ENCODE assay signal across 9 cellular contexts in the genomic region with DNA sequence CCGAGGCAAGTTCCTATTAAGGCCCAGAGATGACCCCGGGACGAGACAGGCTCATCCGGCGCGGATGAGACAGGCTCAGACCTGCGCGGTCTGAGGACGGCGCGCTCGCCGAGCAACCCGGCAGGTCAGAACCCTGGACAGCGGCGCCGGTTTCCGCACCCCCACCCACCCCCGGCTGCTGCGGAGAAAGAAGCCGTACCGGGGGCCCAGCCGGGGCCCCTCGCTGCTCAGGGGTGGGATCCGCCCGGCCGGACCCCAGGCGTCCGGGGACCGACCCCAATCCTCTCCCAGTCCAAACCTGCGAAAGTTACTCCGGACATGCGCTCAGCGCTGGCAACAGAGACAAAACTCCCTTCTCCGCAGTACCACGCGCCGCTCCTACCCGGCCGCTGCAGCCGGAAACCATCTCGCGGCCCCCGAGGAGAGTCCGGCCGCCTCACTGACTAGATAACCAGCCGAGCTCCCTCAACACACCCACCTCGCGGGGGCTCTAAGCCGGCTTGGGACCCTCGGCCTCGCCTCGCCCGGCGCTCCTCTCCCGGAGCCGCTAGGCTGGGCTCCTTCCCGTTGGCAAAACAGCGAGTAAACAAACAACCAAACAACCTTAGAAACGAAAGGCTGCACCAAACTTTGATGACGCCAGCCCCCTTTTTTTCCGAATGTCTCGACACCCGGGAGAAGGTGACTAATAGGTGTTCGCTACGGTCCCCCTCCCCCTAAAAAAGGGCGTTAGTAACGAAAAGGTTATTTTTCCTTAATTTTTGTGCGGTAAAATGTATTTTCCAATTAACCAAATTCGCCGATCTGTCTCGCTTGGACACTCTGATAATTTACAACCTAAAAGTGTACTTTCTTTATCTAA. TPM values are rescaled to one million over a fixed set of nuclear protein-coding genes. Genes with fewer than 3 reads are reported as not detected.
DNase-seq lines count a peak whose midpoint lies in the region; ATAC-seq and TF ChIP-seq lines count a peak whose summit lies in the region.
"Had no signal": no experiment of that assay in that cellular context is flagged by ENCODE, and none has a peak within 500 bp of the region (broad histone marks: within the 10 kb centered on the region; RNA-seq: fewer than 3 reads in every experiment).

No MANE protein-coding gene starts in this region.

- TF ChIP-seq CTCF in nephron (IDR thresholded peaks at IDR 0.05; ENCODE audit: unreplicated experiment in 3 of 3) (no peak), type B pancreatic cell (conservative IDR thresholded peaks at IDR 0.05) (no peak), MM.1S (IDR thresholded peaks at IDR 0.05; ENCODE audit: low read length) (no peak)

- H3K9ac ChIP-seq in MM.1S (ENCODE audit: low read length), result no peak overlapping the region

- H2AFZ ChIP-seq in MM.1S (ENCODE audit: low read length), result no peak overlapping the region

- no peaks in the 10 kb centered on the region for H3K36me3 ChIP-seq in MM.1S (replicated peaks; ENCODE audit: insufficient read depth, low read length)

- peaks cover 87% of the 10 kb centered on the region for H3K27me3 Mint-ChIP-seq in activated T-cell treated with anti-CD3 and anti-CD28 coated beads, Interleukin-2, amount 50 U/mL, for 24 hours
- H3K27me3 Mint-ChIP-seq in nephron (ENCODE audit: low read depth), result peaks cover 99% of the 10 kb centered on the region
- peaks cover 95% of the 10 kb centered on the region for H3K27me3 Mint-ChIP-seq in type B pancreatic cell

- H3K4me1 ChIP-seq in MM.1S (ENCODE audit: low read length), result no peaks in the 10 kb centered on the region

- no peak overlapping the region for H3K4me3 ChIP-seq in MM.1S (ENCODE audit: low read length)
- H3K4me3 ChIP-seq: SK-N-MC had no signal

- H3K27ac ChIP-seq in MM.1S (ENCODE audit: low read length), result no peak overlapping the region
- H3K27ac ChIP-seq: SK-N-MC had no signal

- peak; percentile 77 for ATAC-seq in GM19025 (IDR thresholded peaks at IDR 0.05; ENCODE audit: low read depth, unreplicated experiment)

- H3K79me2 ChIP-seq in MM.1S (ENCODE audit: low read length), result no peaks in the 10 kb centered on the region

- no peaks in the 10 kb centered on the region for H3F3A ChIP-seq in MM.1S (ENCODE audit: insufficient read depth, low read length)

- peak; percentile 61 for DNase-seq in KBM-7
- DNase-seq in activated T-cell treated with anti-CD3 and anti-CD28 coated beads, Interleukin-2, amount 50 U/mL, for 24 hours, result peak; percentile 72
- peak; percentile 10 for DNase-seq in fibroblast of peridontal ligament (ENCODE audit: extremely low read depth)
- peak; percentile 77 for DNase-seq in type B pancreatic cell (ENCODE audit: extremely low spot score, unreplicated experiment)
- no peak for DNase-seq in AML-193 (lab: John Stamatoyannopoulos, UW)
- DNase-seq in MM.1S, result no peak

- H3K27me3 ChIP-seq in MM.1S (replicated peaks; ENCODE audit: insufficient read depth, low read length), result peaks cover 6% of the 10 kb centered on the region; the same call in 1 of the 2 replicates

- H3K27ac Mint-ChIP-seq in activated T-cell treated with anti-CD3 and anti-CD28 coated beads, Interleukin-2, amount 50 U/mL, for 24 hours, result no peak overlapping the region
- no peak overlapping the region for H3K27ac Mint-ChIP-seq in nephron
- no peak overlapping the region for H3K27ac Mint-ChIP-seq in type B pancreatic cell

- H3K9me3 ChIP-seq in MM.1S (replicated peaks; ENCODE audit: insufficient read depth, low read length), result no peaks in the 10 kb centered on the region

- in situ Hi-C loops in KBM-7 (cut with MboI; ENCODE audit: low pct_unique_long_range_greater_than_20kb, low sequenced_read_pairs), result no loop called here

- no peak overlapping the region for H3K4me2 ChIP-seq in MM.1S (ENCODE audit: low read depth, low read length)

- H3K36me3 Mint-ChIP-seq in activated T-cell treated with anti-CD3 and anti-CD28 coated beads, Interleukin-2, amount 50 U/mL, for 24 hours (ENCODE audit: low read depth), result no peaks in the 10 kb centered on the region
- H3K36me3 Mint-ChIP-seq in nephron (ENCODE audit: low read depth), result no peaks in the 10 kb centered on the region
- H3K36me3 Mint-ChIP-seq in type B pancreatic cell, result no peaks in the 10 kb centered on the region

- no peaks in the 10 kb centered on the region for H4K20me1 ChIP-seq in MM.1S (ENCODE audit: insufficient read depth, low read length)

- peaks cover 23% of the 10 kb centered on the region for H3K4me1 Mint-ChIP-seq in activated T-cell treated with anti-CD3 and anti-CD28 coated beads, Interleukin-2, amount 50 U/mL, for 24 hours (ENCODE audit: low read depth)
- peaks cover 6% of the 10 kb centered on the region for H3K4me1 Mint-ChIP-seq in nephron
- no peaks in the 10 kb centered on the region for H3K4me1 Mint-ChIP-seq in type B pancreatic cell (ENCODE audit: unreplicated experiment)

- peak overlapping the region; percentile 59 for H3K4me3 Mint-ChIP-seq in activated T-cell treated with anti-CD3 and anti-CD28 coated beads, Interleukin-2, amount 50 U/mL, for 24 hours
- peak overlapping the region; percentile 55 to 76 (median 71) for H3K4me3 Mint-ChIP-seq in nephron
- H3K4me3 Mint-ChIP-seq in type B pancreatic cell, result peak overlapping the region; percentile 74

- H3K9me3 Mint-ChIP-seq in activated T-cell treated with anti-CD3 and anti-CD28 coated beads, Interleukin-2, amount 50 U/mL, for 24 hours, result no peaks in the 10 kb centered on the region
- no peaks in the 10 kb centered on the region for H3K9me3 Mint-ChIP-seq in nephron
- H3K9me3 Mint-ChIP-seq in type B pancreatic cell, result no peaks in the 10 kb centered on the region

- no peaks in the 10 kb centered on the region for H3K9me2 ChIP-seq in MM.1S (replicated peaks; ENCODE audit: insufficient read depth, low read length)

RNA-seq across cellular contexts. Expression of a gene that starts 2.3 kb away (rescaled TPM):
- total RNA-seq in type B pancreatic cell (ENCODE audit: low replicate concordance), result 0.21 and 0.22 TPM in 2 replicates

Comparison
In these comparisons a context has a peak if more than half of its experiments do, and no peak if none do; other contexts are left out.
1. DNase-seq: peak in KBM-7 (single experiment), activated T-cell treated with anti-CD3 and anti-CD28 coated beads, Interleukin-2, amount 50 U/mL, for 24 hours (single experiment), fibroblast of peridontal ligament (single experiment) and type B pancreatic cell (single experiment); none in AML-193 (0 of 2) and MM.1S (single experiment).
2. Peak in every context shown above with its lines, with median percentiles within 50 percentile points of each other: H3K4me3 Mint-ChIP-seq.